Comparison of ENCODE assay signal across 9 cellular contexts in the genomic region with DNA sequence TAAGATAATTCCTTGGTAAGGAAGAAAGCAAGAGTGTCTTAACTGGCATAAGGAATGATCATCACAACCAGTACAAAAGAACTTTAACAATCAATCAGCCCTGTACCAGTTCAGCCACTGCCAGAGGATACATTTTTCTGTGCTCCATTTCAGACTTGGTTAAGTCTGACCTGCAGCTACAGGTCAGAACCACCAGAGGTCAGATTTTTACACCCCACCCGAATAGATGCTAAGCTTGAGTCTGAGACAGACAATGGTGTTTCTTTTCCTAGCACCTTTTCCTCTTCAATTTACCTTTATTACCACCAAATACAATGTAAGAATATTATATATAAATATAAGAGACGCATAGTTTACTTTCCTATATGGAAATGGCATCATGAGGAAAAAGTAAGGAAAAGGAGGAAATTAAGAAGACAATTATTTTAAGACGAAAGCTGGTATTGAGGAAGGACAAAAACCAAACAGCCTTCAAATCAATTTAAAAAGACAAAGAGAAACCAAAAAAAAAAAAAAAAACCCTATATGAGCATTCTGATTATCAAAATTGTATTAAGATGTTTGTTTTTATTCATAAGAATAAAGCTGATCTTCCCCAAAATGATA.
A peak's percentile ranks its signal among the peaks of the same experiment; 100 is the strongest.
DNase-seq lines count a peak whose midpoint lies in the region; ATAC-seq, FAIRE-seq and TF ChIP-seq lines count a peak whose summit lies in the region.
"Had no signal": no experiment of that assay in that cellular context is flagged by ENCODE, and none has a peak within 500 bp of the region (broad histone marks: within the 10 kb centered on the region; RNA-seq: fewer than 3 reads in every experiment).

No MANE protein-coding gene starts in this region.

- no peak for TF ChIP-seq POLR2A in suprapubic skin (IDR thresholded peaks at IDR 0.05)

- no peak overlapping the region for H3K4me3 Mint-ChIP-seq in astrocyte (ENCODE audit: unreplicated experiment)
- no peak overlapping the region for H3K4me3 Mint-ChIP-seq in T-helper 2 cell treated with Interferon-gamma antibody and Interleukin-4, amounts not matched to agents 5 μg/mL and 100 μg/mL, for 36 hours

- TF ChIP-seq CTCF in C4-2B (conservative IDR thresholded peaks at IDR 0.05) (peak; percentile 86), Loucy (conservative IDR thresholded peaks at IDR 0.05; ENCODE audit: low read length) (peak; percentile 78), astrocyte (IDR thresholded peaks at IDR 0.05; ENCODE audit: insufficient read depth, low read depth, low read length) (peak; percentile 86), suprapubic skin (IDR thresholded peaks at IDR 0.05) (peak; percentile 7 to 60)

- no peak overlapping the region for H3K9ac ChIP-seq in Loucy (ENCODE audit: low read depth, low read length, poor library complexity, severe bottlenecking)
- no peak overlapping the region for H3K9ac ChIP-seq in astrocyte (ENCODE audit: low read length)

- no peak overlapping the region for H3K27ac Mint-ChIP-seq in astrocyte (ENCODE audit: unreplicated experiment)
- no peak overlapping the region for H3K27ac Mint-ChIP-seq in T-helper 2 cell treated with Interferon-gamma antibody and Interleukin-4, amounts not matched to agents 5 μg/mL and 100 μg/mL, for 36 hours

- H2AFZ ChIP-seq in Loucy (ENCODE audit: low read length) = 0 out of 2 replicates have a peak overlapping the region, but pooled peaks have one; percentile 14
- peak overlapping the region; percentile 40 for H2AFZ ChIP-seq in astrocyte (ENCODE audit: low read depth, low read length)

- TF ChIP-seq EP300 in suprapubic skin (IDR thresholded peaks at IDR 0.05) = no peak

- peak; percentile 50 for FAIRE-seq in astrocyte (lab: Jason Lieb, UNC)
- FAIRE-seq: TTC549 had no signal

- no peak overlapping the region for H3K4me3 ChIP-seq in Loucy (ENCODE audit: low read length, poor library complexity, severe bottlenecking)
- no peak overlapping the region for H3K4me3 ChIP-seq in astrocyte (ENCODE audit: insufficient read depth, low read depth, low read length)
- no peak overlapping the region for H3K4me3 ChIP-seq in suprapubic skin

- H3K9me3 Mint-ChIP-seq in astrocyte (ENCODE audit: unreplicated experiment) = no peaks in the 10 kb centered on the region
- H3K9me3 Mint-ChIP-seq in T-helper 2 cell treated with Interferon-gamma antibody and Interleukin-4, amounts not matched to agents 5 μg/mL and 100 μg/mL, for 36 hours = no peaks in the 10 kb centered on the region

- H3K27ac ChIP-seq in C4-2B (no peak overlapping the region), astrocyte (ENCODE audit: low read depth, low read length) (no peak overlapping the region), suprapubic skin (no peak overlapping the region)

- peak; percentile 41 for DNase-seq in astrocyte (ENCODE audit: low read depth)
- DNase-seq in hippocampal formation (lab: John Stamatoyannopoulos, UW) = peak; percentile 11 to 56
- DNase-seq in suprapubic skin (ENCODE audit: low spot score in 2 of 2) = no peak
- no peak for DNase-seq in T-helper 2 cell treated with Interferon-gamma antibody and Interleukin-4, amounts not matched to agents 5 μg/mL and 100 μg/mL, for 36 hours (ENCODE audit: low spot score)

- H3K27me3 Mint-ChIP-seq in astrocyte (ENCODE audit: low read depth, unreplicated experiment) = peaks cover 7% of the 10 kb centered on the region
- H3K27me3 Mint-ChIP-seq in T-helper 2 cell treated with Interferon-gamma antibody and Interleukin-4, amounts not matched to agents 5 μg/mL and 100 μg/mL, for 36 hours (ENCODE audit: low read depth) = peaks cover 15% of the 10 kb centered on the region

- ATAC-seq in GM18499 (IDR thresholded peaks at IDR 0.05; ENCODE audit: insufficient read depth, unreplicated experiment) (peak; percentile 83), HG02610 (IDR thresholded peaks at IDR 0.05; ENCODE audit: unreplicated experiment) (peak; percentile 92)

- H3K27me3 ChIP-seq in Loucy (ENCODE audit: insufficient read depth, low read length, poor library complexity, severe bottlenecking) (no peaks in the 10 kb centered on the region), astrocyte (ENCODE audit: insufficient read depth, low read length) (no peaks in the 10 kb centered on the region), suprapubic skin (peaks cover 4% of the 10 kb centered on the region)

- H3K9me2 ChIP-seq in Loucy (replicated peaks; ENCODE audit: low read depth, low read length) = no peaks in the 10 kb centered on the region

- no peaks in the 10 kb centered on the region for H3F3A ChIP-seq in Loucy (ENCODE audit: low read depth)

- H3K9me3 ChIP-seq in Loucy (ENCODE audit: insufficient read depth, low read depth, low read length) = no peaks in the 10 kb centered on the region
- H3K9me3 ChIP-seq in astrocyte (ENCODE audit: insufficient read depth, low read depth, low read length) = no peaks in the 10 kb centered on the region
- H3K9me3 ChIP-seq in suprapubic skin = no peaks in the 10 kb centered on the region

- peaks cover 3% of the 10 kb centered on the region for H3K4me1 Mint-ChIP-seq in astrocyte (ENCODE audit: low read depth, unreplicated experiment)
- H3K4me1 Mint-ChIP-seq in T-helper 2 cell treated with Interferon-gamma antibody and Interleukin-4, amounts not matched to agents 5 μg/mL and 100 μg/mL, for 36 hours (ENCODE audit: low read depth) = no peaks in the 10 kb centered on the region

- H3K36me3 Mint-ChIP-seq in astrocyte (ENCODE audit: low read depth, unreplicated experiment) = no peaks in the 10 kb centered on the region
- H3K36me3 Mint-ChIP-seq in T-helper 2 cell treated with Interferon-gamma antibody and Interleukin-4, amounts not matched to agents 5 μg/mL and 100 μg/mL, for 36 hours (ENCODE audit: low read depth) = no peaks in the 10 kb centered on the region

- H3K4me1 ChIP-seq in Loucy (ENCODE audit: insufficient read depth, low read length, poor library complexity, severe bottlenecking) = no peaks in the 10 kb centered on the region
- H3K4me1 ChIP-seq in astrocyte (ENCODE audit: insufficient read depth, low read length) = no peaks in the 10 kb centered on the region
- peaks cover 10% of the 10 kb centered on the region for H3K4me1 ChIP-seq in suprapubic skin

- WGBS in suprapubic skin = 45% methylated on average over 3 of the region's 3 CpGs

- no peaks in the 10 kb centered on the region for H3K79me2 ChIP-seq in Loucy (ENCODE audit: insufficient read depth, low read length)
- no peaks in the 10 kb centered on the region for H3K79me2 ChIP-seq in astrocyte (ENCODE audit: insufficient read depth, low read length)

- H3K36me3 ChIP-seq in Loucy (ENCODE audit: insufficient read depth, low read length) (no peaks in the 10 kb centered on the region), astrocyte (ENCODE audit: insufficient read depth, low read length) (no peaks in the 10 kb centered on the region), suprapubic skin (no peaks in the 10 kb centered on the region)

- H3K4me2 ChIP-seq in Loucy (ENCODE audit: low read depth, low read length, poor library complexity, severe bottlenecking) = no peak overlapping the region
- no peak overlapping the region for H3K4me2 ChIP-seq in astrocyte (ENCODE audit: low read length)

- H4K20me1 ChIP-seq in Loucy (ENCODE audit: insufficient read depth, low read length, poor library complexity, severe bottlenecking) = no peaks in the 10 kb centered on the region
- no peaks in the 10 kb centered on the region for H4K20me1 ChIP-seq in astrocyte (ENCODE audit: insufficient read depth, low read length)

Comparison
In these comparisons a context has a peak if more than half of its experiments do, and no peak if none do; other contexts are left out.
1. CTCF ChIP-seq: peak in every context shown above with its lines; median percentile 86 in C4-2B; 86 in astrocyte; 78 in Loucy; 34 in suprapubic skin.
2. DNase-seq: peak in astrocyte (single experiment) and hippocampal formation (2 of 2); none in suprapubic skin (0 of 2) and T-helper 2 cell treated with Interferon-gamma antibody and Interleukin-4, amounts not matched to agents 5 μg/mL and 100 μg/mL, for 36 hours (single experiment).